10 cellular contexts compared by ENCODE assay signal in genomic region chr7:116209561-116210070, GRCh38. TPM values are rescaled to one million over a fixed set of nuclear protein-coding genes. Genes with fewer than 3 reads are reported as not detected.
DNase-seq lines count a peak whose midpoint lies in the region; ATAC-seq and TF ChIP-seq lines count a peak whose summit lies in the region.
"Had no signal": no experiment of that assay in that cellular context is flagged by ENCODE, and none has a peak within 500 bp of the region (broad histone marks: within the 10 kb centered on the region; RNA-seq: fewer than 3 reads in every experiment).

No MANE protein-coding gene starts in this region.

- TF ChIP-seq CTCF in mesothelial cell of epicardium (IDR thresholded peaks at IDR 0.05; ENCODE audit: unreplicated experiment): no peak

- no peaks in the 10 kb centered on the region; a peak in 1 of 22 replicates for H3K36me3 ChIP-seq in BLaER1 treated with 17β-estradiol and CSF1 and Interleukin-3, amounts not matched to agents 10 nM and 100 nM
- H3K36me3 ChIP-seq in HUES48 (ENCODE audit: control insufficient read depth, insufficient read depth, low read length): no peaks in the 10 kb centered on the region

- H3K27me3 ChIP-seq in BLaER1 treated with 17β-estradiol and CSF1 and Interleukin-3, amounts not matched to agents 10 nM and 100 nM: no peaks in the 10 kb centered on the region
- peaks cover 17% of the 10 kb centered on the region for H3K27me3 ChIP-seq in HUES48 (ENCODE audit: control insufficient read depth, insufficient read depth, low read length)

- H3K36me3 Mint-ChIP-seq in activated naive CD8-positive, alpha-beta T cell treated with anti-CD3 and anti-CD28 coated beads for 36 hours: peaks cover 12% of the 10 kb centered on the region
- H3K36me3 Mint-ChIP-seq in mesothelial cell of epicardium: no peaks in the 10 kb centered on the region

- H3K4me2 ChIP-seq in BLaER1 treated with 17β-estradiol and CSF1 and Interleukin-3, amounts not matched to agents 10 nM and 100 nM: peak overlapping the region in 10 of 11 experiments; percentile 2 to 93 (median 79); a peak in 14 of 22 replicates

- H3K4me3 Mint-ChIP-seq in activated naive CD8-positive, alpha-beta T cell treated with anti-CD3 and anti-CD28 coated beads for 36 hours: peak overlapping the region; percentile 56
- H3K4me3 Mint-ChIP-seq in mesothelial cell of epicardium: peak overlapping the region; percentile 56

- no peaks in the 10 kb centered on the region for H4K20me1 ChIP-seq in BLaER1 treated with 17β-estradiol and CSF1 and Interleukin-3, amounts not matched to agents 10 nM and 100 nM

- no peak overlapping the region for H3K9ac ChIP-seq in BLaER1 treated with 17β-estradiol and CSF1 and Interleukin-3, amounts not matched to agents 10 nM and 100 nM
- H3K9ac ChIP-seq in HUES48 (ENCODE audit: low read depth, low read length): no peak overlapping the region

- no peak overlapping the region for H3K27ac ChIP-seq in BLaER1 treated with 17β-estradiol and CSF1 and Interleukin-3, amounts not matched to agents 10 nM and 100 nM
- no peak overlapping the region for H3K27ac ChIP-seq in HUES48 (ENCODE audit: low read depth, low read length)

- H3K4me1 ChIP-seq in BLaER1 treated with 17β-estradiol and CSF1 and Interleukin-3, amounts not matched to agents 10 nM and 100 nM: peaks cover 38 to 60% (median 54%) of the 10 kb centered on the region in 10 experiments
- peaks cover 3% of the 10 kb centered on the region; the same call in 1 of the 2 replicates for H3K4me1 ChIP-seq in HUES48 (ENCODE audit: control insufficient read depth, insufficient read depth, low read length)

- no peak for DNase-seq in activated naive CD8-positive, alpha-beta T cell treated with anti-CD3 and anti-CD28 coated beads for 36 hours
- DNase-seq in mesothelial cell of epicardium (ENCODE audit: low spot score in 2 of 2, unreplicated experiment in 2 of 2): no peak
- no peak for DNase-seq in cerebellar cortex (ENCODE audit: low spot score)
- no peak for DNase-seq in hypothalamus (lab: John Stamatoyannopoulos, UW)
- DNase-seq: dorsolateral prefrontal cortex, NCI-H1694 had no signal

- peak overlapping the region; percentile 43 for H3K27ac Mint-ChIP-seq in activated naive CD8-positive, alpha-beta T cell treated with anti-CD3 and anti-CD28 coated beads for 36 hours
- H3K27ac Mint-ChIP-seq in mesothelial cell of epicardium: peak overlapping the region; percentile 23

- peaks cover 4% of the 10 kb centered on the region for H3K9me3 Mint-ChIP-seq in activated naive CD8-positive, alpha-beta T cell treated with anti-CD3 and anti-CD28 coated beads for 36 hours
- H3K9me3 Mint-ChIP-seq in mesothelial cell of epicardium: no peaks in the 10 kb centered on the region

- peaks cover 10 to 44% (median 21%) of the 10 kb centered on the region in 11 experiments for H3K9me3 ChIP-seq in BLaER1 treated with 17β-estradiol and CSF1 and Interleukin-3, amounts not matched to agents 10 nM and 100 nM (replicated peaks in 1 of 11)
- H3K9me3 ChIP-seq in HUES48 (ENCODE audit: control insufficient read depth, insufficient read depth, low read length): no peaks in the 10 kb centered on the region

- H3K4me1 Mint-ChIP-seq in activated naive CD8-positive, alpha-beta T cell treated with anti-CD3 and anti-CD28 coated beads for 36 hours: peaks cover 31% of the 10 kb centered on the region
- peaks cover 32% of the 10 kb centered on the region for H3K4me1 Mint-ChIP-seq in mesothelial cell of epicardium

- no peaks in the 10 kb centered on the region for H3K27me3 Mint-ChIP-seq in activated naive CD8-positive, alpha-beta T cell treated with anti-CD3 and anti-CD28 coated beads for 36 hours
- H3K27me3 Mint-ChIP-seq in mesothelial cell of epicardium (ENCODE audit: low read depth): no peaks in the 10 kb centered on the region

- H3K4me3 ChIP-seq in BLaER1 treated with 17β-estradiol and CSF1 and Interleukin-3, amounts not matched to agents 10 nM and 100 nM: peak overlapping the region in 2 of 10 experiments; percentile 60 to 66; a peak in 2 of 20 replicates
- H3K4me3 ChIP-seq in HUES48 (ENCODE audit: low read depth, low read length): peak overlapping the region; percentile 93

- ATAC-seq in HG03095 (IDR thresholded peaks at IDR 0.05; ENCODE audit: unreplicated experiment): no peak
- no peak for ATAC-seq in GM21723 (IDR thresholded peaks at IDR 0.05; ENCODE audit: unreplicated experiment)

RNA-seq across cellular contexts. Expression of gene TES, which starts 0.7 kb away (rescaled TPM):
- total RNA-seq in activated naive CD8-positive, alpha-beta T cell treated with anti-CD3 and anti-CD28 coated beads for 36 hours: 10 to 100 TPM; 75.0 to 78.4 TPM
- total RNA-seq in mesothelial cell of epicardium: 131 to 146 TPM (median 137 TPM) in 3 replicates
